1 cellular context compared by ENCODE assay signal in genomic region chr22:19523240-19524169, GRCh38.
TF ChIP-seq lines count a peak whose summit lies in the region.

No MANE protein-coding gene starts in this region.

TF ChIP-seq in K562, 482 proteins besides CTCF, POLR2A, EP300 and RAD21 (continued from another document and continues in another):
- TF ChIP-seq CEBPZ (IDR thresholded peaks at IDR 0.05; ENCODE audit: borderline replicate concordance, low read depth, low read length) (no peak), THAP7 (CRISPR knock-in tag; IDR thresholded peaks at IDR 0.05) (peak; percentile 53; the same call in 1 of the 2 replicates), ETS1 (conservative IDR thresholded peaks at IDR 0.05; ENCODE audit: control insufficient read depth, low read depth, low read length) (0 out of 2 replicates have a peak, but pooled peaks have one; percentile 44), ZNF436 (CRISPR knock-in tag; IDR thresholded peaks at IDR 0.05) (no peak), SIX5 (IDR thresholded peaks at IDR 0.05; ENCODE audit: borderline replicate concordance in 1 of 2, insufficient read depth in 1 of 2, low read depth in 1 of 2, low read length in 2 of 2) (no peak), DNMT1 (IDR thresholded peaks at IDR 0.05) (no peak), TAF9B (IDR thresholded peaks at IDR 0.05; ENCODE audit: partially characterized antibody) (no peak), ZNF175 (CRISPR knock-in tag; IDR thresholded peaks at IDR 0.05; ENCODE audit: low read depth) (no peak), PHB (CRISPR knock-in tag; IDR thresholded peaks at IDR 0.05) (0 out of 2 replicates have a peak, but pooled peaks have one; percentile 46), RFX1 (IDR thresholded peaks at IDR 0.05) (no peak), LCOR (CRISPR knock-in tag; IDR thresholded peaks at IDR 0.05) (0 out of 2 replicates have a peak, but pooled peaks have one; percentile 44), RBM17 (IDR thresholded peaks at IDR 0.05; ENCODE audit: borderline replicate concordance, low read depth, low read length) (no peak), ZBTB9 (CRISPR knock-in tag; IDR thresholded peaks at IDR 0.05) (no peak), ZNF592 (IDR thresholded peaks at IDR 0.05) (no peak), TGIF2 (CRISPR knock-in tag; IDR thresholded peaks at IDR 0.05) (0 out of 2 replicates have a peak, but pooled peaks have one; percentile 62), PYGO2 (tag; IDR thresholded peaks at IDR 0.05) (no peak), GATAD2B (IDR thresholded peaks at IDR 0.05; ENCODE audit: borderline replicate concordance) (no peak), ZNF12 (CRISPR knock-in tag; IDR thresholded peaks at IDR 0.05) (no peak), CREB1 (IDR thresholded peaks at IDR 0.05) (no peak), CREB1 (CRISPR knock-in tag; IDR thresholded peaks at IDR 0.05) (peak; percentile 53; the same call in 1 of the 2 replicates), MTA1 (IDR thresholded peaks at IDR 0.05; ENCODE audit: borderline replicate concordance) (no peak), TFE3 (CRISPR knock-in tag; IDR thresholded peaks at IDR 0.05) (no peak), ZNF124 (CRISPR knock-in tag; IDR thresholded peaks at IDR 0.05) (0 out of 2 replicates have a peak, but pooled peaks have one; percentile 21), CSDE1 (IDR thresholded peaks at IDR 0.05) (no peak), NR4A1 (CRISPR knock-in tag; IDR thresholded peaks at IDR 0.05) (0 out of 2 replicates have a peak, but pooled peaks have one; percentile 24), NR4A1 (tag; IDR thresholded peaks at IDR 0.05) (no peak), KLF10 (CRISPR knock-in tag; IDR thresholded peaks at IDR 0.05) (no peak), SP2 (IDR thresholded peaks at IDR 0.05; ENCODE audit: extremely low read depth, low read depth, low read length, poor library complexity, severe bottlenecking) (no peak), CHD2 (IDR thresholded peaks at IDR 0.05; ENCODE audit: low read depth, low read length) (no peak), MGA (IDR thresholded peaks at IDR 0.05) (no peak), RFX5 (IDR thresholded peaks at IDR 0.05; ENCODE audit: low read depth, low read length) (no peak), JUND (IDR thresholded peaks at IDR 0.05; ENCODE audit: borderline replicate concordance, low read depth, low read length) (no peak), JUND (tag; IDR thresholded peaks at IDR 0.05; ENCODE audit: borderline replicate concordance, low read depth, low read length) (no peak), PURB (CRISPR knock-in tag; IDR thresholded peaks at IDR 0.05; ENCODE audit: low read depth) (0 out of 2 replicates have a peak, but pooled peaks have one; percentile 81), ZSCAN29 (IDR thresholded peaks at IDR 0.05) (no peak), RB1 (IDR thresholded peaks at IDR 0.05; ENCODE audit: low read depth) (no peak)
